In the genomic region with DNA sequence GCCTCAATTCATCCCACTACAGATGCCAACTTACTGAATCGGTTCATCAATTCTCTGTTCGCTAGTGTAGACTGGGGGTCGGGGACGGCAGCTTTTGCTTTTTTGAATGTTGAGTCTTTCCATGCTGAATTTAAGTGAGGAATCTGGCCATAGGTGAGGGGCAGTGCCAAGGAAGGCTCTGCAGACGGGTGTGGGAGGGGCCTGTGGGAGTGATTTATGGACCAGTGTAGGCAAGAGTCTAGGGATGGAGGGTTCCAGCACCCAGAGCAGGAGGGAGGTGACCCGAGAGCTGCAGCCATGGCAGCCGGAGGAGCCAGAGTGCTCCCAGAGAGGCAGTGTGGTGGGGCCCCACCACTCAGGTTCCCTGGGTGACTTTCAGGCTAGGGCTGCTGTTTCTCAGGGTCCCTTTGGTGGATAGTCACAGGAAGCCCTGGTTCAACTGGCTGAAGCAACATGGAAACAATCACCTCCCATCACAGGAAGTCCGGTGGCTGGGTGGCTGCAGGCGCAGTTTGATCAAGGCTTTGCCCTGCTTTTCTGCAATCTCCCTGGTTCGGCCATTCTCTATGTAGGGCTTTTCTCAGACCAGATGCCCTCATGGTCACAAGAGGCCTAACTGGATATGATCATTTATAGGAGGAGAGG, we compare ENCODE assay signal across 19 cellular contexts. TPM values are rescaled to one million over a fixed set of nuclear protein-coding genes. Genes with fewer than 3 reads are reported as not detected.
DNase-seq lines count a peak whose midpoint lies in the region; ATAC-seq and TF ChIP-seq lines count a peak whose summit lies in the region.
"Had no signal": no experiment of that assay in that cellular context is flagged by ENCODE, and none has a peak within 500 bp of the region (broad histone marks: within the 10 kb centered on the region; RNA-seq: fewer than 3 reads in every experiment).

No MANE protein-coding gene starts in this region.

- no peak overlapping the region for H3K4me3 Mint-ChIP-seq in nephron progenitor cell
- H3K4me3 Mint-ChIP-seq: B cell; CD8-positive, alpha-beta T cell; IgD-negative memory B cell had no signal

- peak overlapping the region; percentile 98 for H3K27ac ChIP-seq in HUES6 (ENCODE audit: low read depth, low read length)
- H3K27ac ChIP-seq: GM23248 had no signal

- TF ChIP-seq CTCF in nephron progenitor cell (IDR thresholded peaks at IDR 0.05), result no peak

- H3K4me3 ChIP-seq in HUES6 (ENCODE audit: low read depth, low read length), result no peak overlapping the region
- H3K4me3 ChIP-seq: GM23248 had no signal

- DNase-seq in nephron progenitor cell (no peak), GOT3 (lab: John Stamatoyannopoulos, UW) (no peak), GDM1 (lab: John Stamatoyannopoulos, UW) (no peak)
- no peak for DNase-seq in stimulated activated CD4-positive, alpha-beta T cell treated with anti-CD3 and anti-CD28 coated beads, Interleukin-4, amount 100 ng/mL, for 4 hours
- DNase-seq: ACHN; CD8-positive, alpha-beta T cell; DMS79 treated with DMSO at 0.1 percent for 48 hours; GF-D8; GM23248; NCI-H1092 treated with DMSO at 0.1 percent for 48 hours; NCI-H1694 treated with DMSO at 0.1 percent for 48 hours; SK-N-SH had no signal

- peaks cover 48% of the 10 kb centered on the region for H3K4me1 Mint-ChIP-seq in nephron progenitor cell
- H3K4me1 Mint-ChIP-seq: B cell, IgD-negative memory B cell had no signal

- peak overlapping the region; percentile 20; the same call in 1 of the 2 replicates for H3K9ac ChIP-seq in ES-I3 (ENCODE audit: low read depth, low read length)
- peak overlapping the region; percentile 93 for H3K9ac ChIP-seq in HUES6 (ENCODE audit: low read length)
- H3K9ac ChIP-seq: GM23248, SK-N-SH had no signal

- peaks cover 11% of the 10 kb centered on the region for H3K9me3 Mint-ChIP-seq in nephron progenitor cell
- H3K9me3 Mint-ChIP-seq: CD8-positive, alpha-beta T cell had no signal

- H3K9me3 ChIP-seq in ES-I3 (ENCODE audit: control insufficient read depth, insufficient read depth, low read length) (no peaks in the 10 kb centered on the region), HUES6 (ENCODE audit: control insufficient read depth, insufficient read depth, low read depth, low read length) (peaks cover 9% of the 10 kb centered on the region)
- H3K9me3 ChIP-seq: SK-N-SH had no signal

- H3K36me3 ChIP-seq in ES-I3 (ENCODE audit: insufficient read depth, low read length) (no peaks in the 10 kb centered on the region), HUES6 (ENCODE audit: control insufficient read depth, insufficient read depth, low read length) (no peaks in the 10 kb centered on the region)

- H3K36me3 Mint-ChIP-seq in nephron progenitor cell (ENCODE audit: low read depth), result peaks cover 5% of the 10 kb centered on the region
- H3K36me3 Mint-ChIP-seq: CD8-positive, alpha-beta T cell had no signal

- H3K4me1 ChIP-seq in ES-I3 (ENCODE audit: insufficient read depth, low read length) (peaks cover 33% of the 10 kb centered on the region), HUES6 (ENCODE audit: control insufficient read depth, insufficient read depth, low read length) (peaks cover 40% of the 10 kb centered on the region)

- H3K27me3 ChIP-seq in HUES6 (ENCODE audit: control insufficient read depth, insufficient read depth, low read length), result no peaks in the 10 kb centered on the region

- peak; percentile 25 for ATAC-seq in esophagus mucosa
- ATAC-seq: CD8-positive, alpha-beta T cell; Panc1; Right ventricle myocardium inferior had no signal

- H3K27me3 Mint-ChIP-seq in nephron progenitor cell (ENCODE audit: low read depth, poor library complexity), result peaks cover 12% of the 10 kb centered on the region
- H3K27me3 Mint-ChIP-seq: IgD-negative memory B cell had no signal

- H3K27ac Mint-ChIP-seq in nephron progenitor cell, result peak overlapping the region; percentile 25
- H3K27ac Mint-ChIP-seq: B cell; CD8-positive, alpha-beta T cell; IgD-negative memory B cell had no signal

RNA-seq across cellular contexts. Expression of a gene that starts 16.9 kb away (rescaled TPM):
- total RNA-seq in esophagus mucosa, result not detected
- total RNA-seq: B cell; CD8-positive, alpha-beta T cell; GM23248; Right ventricle myocardium inferior had no signal

RNA-seq across cellular contexts. Expression of a gene that starts 45.5 kb away (rescaled TPM):
- 0.08 TPM for total RNA-seq in esophagus mucosa
- total RNA-seq: GM23248 had no signal
